1 cellular context compared by ENCODE assay signal in the genomic region with DNA sequence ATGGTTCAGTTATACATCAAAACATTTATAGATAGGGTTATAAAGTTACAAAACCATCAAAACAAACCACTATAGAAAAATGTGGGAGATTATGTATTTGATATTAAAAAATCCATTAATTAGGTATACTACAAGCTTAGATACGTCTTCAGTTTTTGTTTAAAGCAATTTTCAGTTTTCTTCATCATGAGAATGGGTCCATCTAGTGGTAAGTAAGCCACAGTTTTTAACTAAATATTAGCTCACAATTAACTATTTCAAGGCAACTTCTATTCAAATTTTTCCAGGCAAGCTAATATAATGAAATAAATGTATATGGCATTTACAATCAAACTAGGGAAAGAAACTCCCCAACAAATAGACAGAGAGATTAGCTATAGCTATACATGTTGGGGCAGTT.
TF ChIP-seq lines count a peak whose summit lies in the region.

No MANE protein-coding gene starts in this region.

TF ChIP-seq in HCT116, 20 proteins besides CTCF, POLR2A, EP300 and RAD21 (continued from another document):
- TF ChIP-seq, protein P1, sequence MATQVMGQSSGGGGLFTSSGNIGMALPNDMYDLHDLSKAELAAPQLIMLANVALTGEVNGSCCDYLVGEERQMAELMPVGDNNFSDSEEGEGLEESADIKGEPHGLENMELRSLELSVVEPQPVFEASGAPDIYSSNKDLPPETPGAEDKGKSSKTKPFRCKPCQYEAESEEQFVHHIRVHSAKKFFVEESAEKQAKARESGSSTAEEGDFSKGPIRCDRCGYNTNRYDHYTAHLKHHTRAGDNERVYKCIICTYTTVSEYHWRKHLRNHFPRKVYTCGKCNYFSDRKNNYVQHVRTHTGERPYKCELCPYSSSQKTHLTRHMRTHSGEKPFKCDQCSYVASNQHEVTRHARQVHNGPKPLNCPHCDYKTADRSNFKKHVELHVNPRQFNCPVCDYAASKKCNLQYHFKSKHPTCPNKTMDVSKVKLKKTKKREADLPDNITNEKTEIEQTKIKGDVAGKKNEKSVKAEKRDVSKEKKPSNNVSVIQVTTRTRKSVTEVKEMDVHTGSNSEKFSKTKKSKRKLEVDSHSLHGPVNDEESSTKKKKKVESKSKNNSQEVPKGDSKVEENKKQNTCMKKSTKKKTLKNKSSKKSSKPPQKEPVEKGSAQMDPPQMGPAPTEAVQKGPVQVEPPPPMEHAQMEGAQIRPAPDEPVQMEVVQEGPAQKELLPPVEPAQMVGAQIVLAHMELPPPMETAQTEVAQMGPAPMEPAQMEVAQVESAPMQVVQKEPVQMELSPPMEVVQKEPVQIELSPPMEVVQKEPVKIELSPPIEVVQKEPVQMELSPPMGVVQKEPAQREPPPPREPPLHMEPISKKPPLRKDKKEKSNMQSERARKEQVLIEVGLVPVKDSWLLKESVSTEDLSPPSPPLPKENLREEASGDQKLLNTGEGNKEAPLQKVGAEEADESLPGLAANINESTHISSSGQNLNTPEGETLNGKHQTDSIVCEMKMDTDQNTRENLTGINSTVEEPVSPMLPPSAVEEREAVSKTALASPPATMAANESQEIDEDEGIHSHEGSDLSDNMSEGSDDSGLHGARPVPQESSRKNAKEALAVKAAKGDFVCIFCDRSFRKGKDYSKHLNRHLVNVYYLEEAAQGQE (IDR thresholded peaks at IDR 0.05; ENCODE audit: low read depth), result no peak
- TF ChIP-seq EZH2 (IDR thresholded peaks at IDR 0.05) (no peak), YY1 (IDR thresholded peaks at IDR 0.05; ENCODE audit: extremely low read depth, insufficient replicate concordance, low read depth, low read length) (no peak), FOSL1 (IDR thresholded peaks at IDR 0.05; ENCODE audit: low read depth) (no peak), CEBPB (IDR thresholded peaks at IDR 0.05; ENCODE audit: low read depth) (no peak), POLR2AphosphoS5 (IDR thresholded peaks at IDR 0.05; ENCODE audit: low read depth, low read length) (no peak), EGR1 (IDR thresholded peaks at IDR 0.05; ENCODE audit: low read depth) (no peak), SRF (IDR thresholded peaks at IDR 0.05; ENCODE audit: low read depth) (no peak), ELF1 (IDR thresholded peaks at IDR 0.05; ENCODE audit: borderline replicate concordance, low read depth) (no peak), SP1 (IDR thresholded peaks at IDR 0.05; ENCODE audit: low read depth) (no peak), ZFX (IDR thresholded peaks at IDR 0.05) (no peak), EZH2phosphoT487 (IDR thresholded peaks at IDR 0.05; ENCODE audit: borderline replicate concordance) (no peak)
- TF ChIP-seq, protein P2, sequence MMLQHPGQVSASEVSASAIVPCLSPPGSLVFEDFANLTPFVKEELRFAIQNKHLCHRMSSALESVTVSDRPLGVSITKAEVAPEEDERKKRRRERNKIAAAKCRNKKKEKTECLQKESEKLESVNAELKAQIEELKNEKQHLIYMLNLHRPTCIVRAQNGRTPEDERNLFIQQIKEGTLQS (IDR thresholded peaks at IDR 0.05), result no peak
